Comparison of ENCODE assay signal across 1 cellular context in the genomic region with DNA sequence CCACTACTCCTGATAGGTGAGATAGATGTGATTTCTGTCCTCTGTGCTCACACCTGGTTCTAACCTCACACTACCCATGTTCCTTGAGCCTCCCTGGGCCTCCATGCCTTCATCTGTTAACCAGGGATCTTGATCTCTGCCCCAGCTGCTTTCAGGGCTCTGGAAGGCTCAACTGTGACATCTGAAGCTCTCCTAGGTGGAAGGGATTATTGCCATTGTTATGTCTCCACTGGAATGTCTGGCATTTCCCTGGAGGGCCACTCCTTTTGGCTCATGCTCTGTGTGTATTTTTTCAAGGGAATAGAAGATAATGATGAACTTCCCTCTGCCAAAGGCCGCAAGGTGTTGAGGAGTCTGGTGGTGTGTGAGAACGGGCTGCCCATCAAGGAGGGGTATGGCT.
TF ChIP-seq lines count a peak whose summit lies in the region.

No MANE protein-coding gene starts in this region.

TF ChIP-seq in WTC11, 78 proteins besides CTCF, POLR2A, EP300 and RAD21 (continued from another document):
- TF ChIP-seq AFF4 (CRISPR knock-in tag; IDR thresholded peaks at IDR 0.05; ENCODE audit: borderline replicate concordance) (no peak), E2F5 (CRISPR knock-in tag; IDR thresholded peaks at IDR 0.05) (no peak), CREM (CRISPR knock-in tag; IDR thresholded peaks at IDR 0.05) (no peak), TEAD1 (CRISPR knock-in tag; IDR thresholded peaks at IDR 0.05) (peak; percentile 59; the same call in 1 of the 2 replicates), GTF2I (CRISPR knock-in tag; conservative IDR thresholded peaks at IDR 0.05) (peak; percentile 69; the same call in 1 of the 2 replicates), JAZF1 (CRISPR knock-in tag; IDR thresholded peaks at IDR 0.05) (no peak), ZNF121 (CRISPR knock-in tag; IDR thresholded peaks at IDR 0.05) (peak; percentile 93)
- TF ChIP-seq, protein P1, sequence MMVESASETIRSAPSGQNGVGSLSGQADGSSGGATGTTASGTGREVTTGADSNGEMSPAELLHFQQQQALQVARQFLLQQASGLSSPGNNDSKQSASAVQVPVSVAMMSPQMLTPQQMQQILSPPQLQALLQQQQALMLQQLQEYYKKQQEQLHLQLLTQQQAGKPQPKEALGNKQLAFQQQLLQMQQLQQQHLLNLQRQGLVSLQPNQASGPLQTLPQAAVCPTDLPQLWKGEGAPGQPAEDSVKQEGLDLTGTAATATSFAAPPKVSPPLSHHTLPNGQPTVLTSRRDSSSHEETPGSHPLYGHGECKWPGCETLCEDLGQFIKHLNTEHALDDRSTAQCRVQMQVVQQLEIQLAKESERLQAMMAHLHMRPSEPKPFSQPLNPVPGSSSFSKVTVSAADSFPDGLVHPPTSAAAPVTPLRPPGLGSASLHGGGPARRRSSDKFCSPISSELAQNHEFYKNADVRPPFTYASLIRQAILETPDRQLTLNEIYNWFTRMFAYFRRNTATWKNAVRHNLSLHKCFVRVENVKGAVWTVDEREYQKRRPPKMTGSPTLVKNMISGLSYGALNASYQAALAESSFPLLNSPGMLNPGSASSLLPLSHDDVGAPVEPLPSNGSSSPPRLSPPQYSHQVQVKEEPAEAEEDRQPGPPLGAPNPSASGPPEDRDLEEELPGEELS (CRISPR knock-in tag; IDR thresholded peaks at IDR 0.05), result no peak
